ENCODE assay signal across 1 cellular context in genomic region chr11:130002846-130003716, GRCh38.
TF ChIP-seq lines count a peak whose summit lies in the region.

No MANE protein-coding gene starts in this region.

TF ChIP-seq in HEK293, 187 proteins besides CTCF, POLR2A, EP300 and RAD21 (continued from another document):
- no peak for TF ChIP-seq TSHZ1 (tag by site-specific recombination; IDR thresholded peaks at IDR 0.05; ENCODE audit: borderline replicate concordance)
- TF ChIP-seq ZFHX2 (tag by site-specific recombination; conservative IDR thresholded peaks at IDR 0.05), result no peak
- TF ChIP-seq ZNF23 (tag by site-specific recombination; IDR thresholded peaks at IDR 0.05; ENCODE audit: borderline replicate concordance), result no peak
- no peak for TF ChIP-seq SALL2 (tag by site-specific recombination; IDR thresholded peaks at IDR 0.05; ENCODE audit: borderline replicate concordance)
- TF ChIP-seq, protein P1, sequence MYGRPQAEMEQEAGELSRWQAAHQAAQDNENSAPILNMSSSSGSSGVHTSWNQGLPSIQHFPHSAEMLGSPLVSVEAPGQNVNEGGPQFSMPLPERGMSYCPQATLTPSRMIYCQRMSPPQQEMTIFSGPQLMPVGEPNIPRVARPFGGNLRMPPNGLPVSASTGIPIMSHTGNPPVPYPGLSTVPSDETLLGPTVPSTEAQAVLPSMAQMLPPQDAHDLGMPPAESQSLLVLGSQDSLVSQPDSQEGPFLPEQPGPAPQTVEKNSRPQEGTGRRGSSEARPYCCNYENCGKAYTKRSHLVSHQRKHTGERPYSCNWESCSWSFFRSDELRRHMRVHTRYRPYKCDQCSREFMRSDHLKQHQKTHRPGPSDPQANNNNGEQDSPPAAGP (tag by site-specific recombination; IDR thresholded peaks at IDR 0.05), result no peak
- no peak for TF ChIP-seq ZNF302 (tag by site-specific recombination; IDR thresholded peaks at IDR 0.05; ENCODE audit: low read depth)
- no peak for TF ChIP-seq ZNF426 (tag by site-specific recombination; IDR thresholded peaks at IDR 0.05)
- TF ChIP-seq ZNF211 (tag by site-specific recombination; IDR thresholded peaks at IDR 0.05; ENCODE audit: low read depth), result no peak
- TF ChIP-seq ZNF157 (tag by site-specific recombination; IDR thresholded peaks at IDR 0.05), result no peak
- peak; percentile 80 for TF ChIP-seq SP2 (tag by site-specific recombination; IDR thresholded peaks at IDR 0.05)
- peak; percentile 43; the same call in 1 of the 2 replicates for TF ChIP-seq ZNF843 (tag by site-specific recombination; IDR thresholded peaks at IDR 0.05)
- no peak for TF ChIP-seq ZNF114 (tag by site-specific recombination; IDR thresholded peaks at IDR 0.05)
- TF ChIP-seq ZBTB8A (tag by site-specific recombination; IDR thresholded peaks at IDR 0.05), result peak; percentile 99
- no peak for TF ChIP-seq ZNF175 (tag by site-specific recombination; IDR thresholded peaks at IDR 0.05)
- TF ChIP-seq ZNF76 (tag by site-specific recombination; IDR thresholded peaks at IDR 0.05; ENCODE audit: borderline replicate concordance, low read depth), result 0 out of 2 replicates have a peak, but pooled peaks have one; percentile 14
- TF ChIP-seq ZNF747 (tag by site-specific recombination; IDR thresholded peaks at IDR 0.05), result no peak
- TF ChIP-seq HOXC10 (CRISPR knock-in tag; IDR thresholded peaks at IDR 0.05), result no peak
- no peak for TF ChIP-seq ZNF37A (tag by site-specific recombination; IDR thresholded peaks at IDR 0.05)
- no peak for TF ChIP-seq ZNF223 (tag by site-specific recombination; IDR thresholded peaks at IDR 0.05)
- no peak for TF ChIP-seq YY2 (tag by site-specific recombination; IDR thresholded peaks at IDR 0.05)
- no peak for TF ChIP-seq ZSCAN16 (tag by site-specific recombination; IDR thresholded peaks at IDR 0.05)
- no peak for TF ChIP-seq ZNF248 (tag by site-specific recombination; IDR thresholded peaks at IDR 0.05)
- TF ChIP-seq ZBTB17 (tag by site-specific recombination; IDR thresholded peaks at IDR 0.05), result peak; percentile 68; the same call in 1 of the 2 replicates
- TF ChIP-seq ZNF658 (tag by site-specific recombination; IDR thresholded peaks at IDR 0.05), result no peak
- TF ChIP-seq GLIS2 (tag by site-specific recombination; IDR thresholded peaks at IDR 0.05), result peak; percentile 66
- no peak for TF ChIP-seq ZNF701 (tag by site-specific recombination; IDR thresholded peaks at IDR 0.05)
- TF ChIP-seq, protein P2, sequence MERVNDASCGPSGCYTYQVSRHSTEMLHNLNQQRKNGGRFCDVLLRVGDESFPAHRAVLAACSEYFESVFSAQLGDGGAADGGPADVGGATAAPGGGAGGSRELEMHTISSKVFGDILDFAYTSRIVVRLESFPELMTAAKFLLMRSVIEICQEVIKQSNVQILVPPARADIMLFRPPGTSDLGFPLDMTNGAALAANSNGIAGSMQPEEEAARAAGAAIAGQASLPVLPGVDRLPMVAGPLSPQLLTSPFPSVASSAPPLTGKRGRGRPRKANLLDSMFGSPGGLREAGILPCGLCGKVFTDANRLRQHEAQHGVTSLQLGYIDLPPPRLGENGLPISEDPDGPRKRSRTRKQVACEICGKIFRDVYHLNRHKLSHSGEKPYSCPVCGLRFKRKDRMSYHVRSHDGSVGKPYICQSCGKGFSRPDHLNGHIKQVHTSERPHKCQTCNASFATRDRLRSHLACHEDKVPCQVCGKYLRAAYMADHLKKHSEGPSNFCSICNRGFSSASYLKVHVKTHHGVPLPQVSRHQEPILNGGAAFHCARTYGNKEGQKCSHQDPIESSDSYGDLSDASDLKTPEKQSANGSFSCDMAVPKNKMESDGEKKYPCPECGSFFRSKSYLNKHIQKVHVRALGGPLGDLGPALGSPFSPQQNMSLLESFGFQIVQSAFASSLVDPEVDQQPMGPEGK (tag by site-specific recombination; IDR thresholded peaks at IDR 0.05), result peak; percentile 66
- TF ChIP-seq ZNF202 (tag by site-specific recombination; IDR thresholded peaks at IDR 0.05; ENCODE audit: borderline replicate concordance), result no peak
- peak; percentile 76 for TF ChIP-seq HIC1 (tag by site-specific recombination; IDR thresholded peaks at IDR 0.05)
- TF ChIP-seq ZNF501 (tag by site-specific recombination; IDR thresholded peaks at IDR 0.05), result no peak
- TF ChIP-seq GFI1B (tag by site-specific recombination; IDR thresholded peaks at IDR 0.05), result no peak
- TF ChIP-seq ZNF174 (tag by site-specific recombination; IDR thresholded peaks at IDR 0.05), result no peak
- TF ChIP-seq ZNF366 (tag by site-specific recombination; conservative IDR thresholded peaks at IDR 0.05), result no peak
- TF ChIP-seq KLF9 (tag by site-specific recombination; IDR thresholded peaks at IDR 0.05; ENCODE audit: low read depth), result no peak; the same call in 1 of the 2 replicates
- TF ChIP-seq, protein P3, sequence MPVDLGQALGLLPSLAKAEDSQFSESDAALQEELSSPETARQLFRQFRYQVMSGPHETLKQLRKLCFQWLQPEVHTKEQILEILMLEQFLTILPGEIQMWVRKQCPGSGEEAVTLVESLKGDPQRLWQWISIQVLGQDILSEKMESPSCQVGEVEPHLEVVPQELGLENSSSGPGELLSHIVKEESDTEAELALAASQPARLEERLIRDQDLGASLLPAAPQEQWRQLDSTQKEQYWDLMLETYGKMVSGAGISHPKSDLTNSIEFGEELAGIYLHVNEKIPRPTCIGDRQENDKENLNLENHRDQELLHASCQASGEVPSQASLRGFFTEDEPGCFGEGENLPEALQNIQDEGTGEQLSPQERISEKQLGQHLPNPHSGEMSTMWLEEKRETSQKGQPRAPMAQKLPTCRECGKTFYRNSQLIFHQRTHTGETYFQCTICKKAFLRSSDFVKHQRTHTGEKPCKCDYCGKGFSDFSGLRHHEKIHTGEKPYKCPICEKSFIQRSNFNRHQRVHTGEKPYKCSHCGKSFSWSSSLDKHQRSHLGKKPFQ (tag by site-specific recombination; IDR thresholded peaks at IDR 0.05), result no peak
- no peak for TF ChIP-seq PBX3 (CRISPR knock-in tag; IDR thresholded peaks at IDR 0.05)
- peak; percentile 56; the same call in 1 of the 2 replicates for TF ChIP-seq BCL11A (tag by site-specific recombination; IDR thresholded peaks at IDR 0.05; ENCODE audit: low read depth)
- peak; percentile 44; the same call in 1 of the 2 replicates for TF ChIP-seq PRDM1 (tag by site-specific recombination; IDR thresholded peaks at IDR 0.05)
